23 cellular contexts compared by ENCODE assay signal in the genomic region with DNA sequence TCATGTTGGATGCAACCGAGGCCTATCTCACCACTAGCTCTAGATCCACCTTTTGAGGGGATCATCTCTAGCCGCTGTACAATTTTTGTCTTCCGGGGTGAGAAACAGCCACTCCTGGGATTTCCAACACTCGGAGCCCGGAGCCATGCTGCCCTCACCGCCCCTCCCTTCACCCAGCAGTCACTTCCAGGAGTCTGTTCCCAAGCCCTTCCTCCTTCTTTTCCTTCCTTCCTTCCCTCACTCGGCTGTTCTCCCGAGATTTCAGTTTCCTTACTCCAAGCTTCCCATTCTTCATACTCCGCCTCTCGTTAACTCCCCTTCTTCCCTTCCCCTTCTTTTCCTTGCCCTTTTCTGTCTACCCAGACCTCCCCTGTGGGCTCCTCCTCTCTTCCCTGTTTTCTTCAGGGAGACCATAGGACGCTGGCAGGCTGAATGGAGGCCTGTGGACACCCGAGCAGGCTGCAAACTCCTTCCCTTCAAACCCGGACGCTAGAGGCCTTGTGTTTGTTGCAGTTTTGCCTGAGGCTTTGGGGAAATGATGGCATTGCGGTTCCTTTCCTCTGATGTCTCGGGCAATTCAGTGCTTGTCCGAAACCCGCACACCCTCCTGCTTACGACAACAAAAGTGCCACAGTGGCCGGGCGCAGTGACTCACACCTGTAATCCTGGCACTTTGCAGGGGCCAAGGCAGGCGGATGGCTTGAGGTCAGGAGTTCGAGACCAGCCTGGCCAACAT.
"Had no signal": no experiment of that assay in that cellular context is flagged by ENCODE, and none has a peak within 500 bp of the region (broad histone marks: within the 10 kb centered on the region; RNA-seq: fewer than 3 reads in every experiment).

No MANE protein-coding gene starts in this region.

- H3K36me3 ChIP-seq: gastrocnemius medialis had no signal

- H3K4me1 ChIP-seq: gastrocnemius medialis had no signal

- H3K9me3 ChIP-seq: body of pancreas, gastrocnemius medialis, mucosa of descending colon, tibial artery had no signal

- H3K9me3 Mint-ChIP-seq: activated CD4-positive, alpha-beta T cell treated with anti-CD3 and anti-CD28 coated beads, Interleukin-2, amount 10 ng/mL, durations not matched to agents 7 days and 5 days; activated CD8-positive, alpha-beta T cell treated with anti-CD3 and anti-CD28 coated beads for 36 hours; activated naive CD4-positive, alpha-beta T cell treated with anti-CD3 and anti-CD28 coated beads, Interleukin-2, amount 50 U/mL, for 24 hours; activated T-helper 1 cell treated with anti-CD3 and anti-CD28 coated beads, Interleukin-12 subunit alpha, Interleukin-12 subunit beta, Interleukin-2, Interleukin-4 antibody, amounts not matched to agents 30 ng/mL and 10 ng/mL and 1 ng/mL, durations not matched to agents 14 hours and 24 hours and 36 hours; nephron progenitor cell; stimulated activated effector memory CD8-positive, alpha-beta T cell treated with anti-CD3 and anti-CD28 coated beads, Interleukin-12 subunit alpha, Interleukin-12 subunit beta, amount 100 ng/mL, for 72 hours; stimulated activated naive CD8-positive, alpha-beta T cell treated with anti-CD3 and anti-CD28 coated beads, Interleukin-15, amount 100 ng/mL, for 72 hours had no signal

- H3K36me3 Mint-ChIP-seq: stimulated activated effector memory CD8-positive, alpha-beta T cell treated with anti-CD3 and anti-CD28 coated beads, Interleukin-12 subunit alpha, Interleukin-12 subunit beta, amount 100 ng/mL, for 72 hours had no signal

- H3K4me3 ChIP-seq: body of pancreas, gastrocnemius medialis, mucosa of descending colon, tibial artery had no signal

- H3K27me3 ChIP-seq: body of pancreas, gastrocnemius medialis, tibial artery had no signal

- H3K27ac ChIP-seq: body of pancreas, gastrocnemius medialis, tibial artery had no signal

- H3K27me3 Mint-ChIP-seq: activated CD4-positive, alpha-beta T cell treated with anti-CD3 and anti-CD28 coated beads, Interleukin-2, amount 10 ng/mL, durations not matched to agents 7 days and 5 days; activated CD8-positive, alpha-beta T cell treated with anti-CD3 and anti-CD28 coated beads for 36 hours; activated naive CD4-positive, alpha-beta T cell treated with anti-CD3 and anti-CD28 coated beads, Interleukin-2, amount 50 U/mL, for 24 hours; stimulated activated naive CD8-positive, alpha-beta T cell treated with anti-CD3 and anti-CD28 coated beads, Interleukin-15, amount 100 ng/mL, for 72 hours had no signal

- H3K27ac Mint-ChIP-seq: activated CD4-positive, alpha-beta T cell treated with anti-CD3 and anti-CD28 coated beads, Interleukin-2, amount 10 ng/mL, durations not matched to agents 7 days and 5 days; activated CD8-positive, alpha-beta T cell treated with anti-CD3 and anti-CD28 coated beads for 36 hours; activated naive CD4-positive, alpha-beta T cell treated with anti-CD3 and anti-CD28 coated beads, Interleukin-2, amount 50 U/mL, for 24 hours; nephron progenitor cell; stimulated activated effector memory CD8-positive, alpha-beta T cell treated with anti-CD3 and anti-CD28 coated beads, Interleukin-12 subunit alpha, Interleukin-12 subunit beta, amount 100 ng/mL, for 72 hours; stimulated activated naive CD8-positive, alpha-beta T cell treated with anti-CD3 and anti-CD28 coated beads, Interleukin-15, amount 100 ng/mL, for 72 hours had no signal

- H3K4me1 Mint-ChIP-seq: activated CD4-positive, alpha-beta T cell treated with anti-CD3 and anti-CD28 coated beads, Interleukin-2, amount 10 ng/mL, durations not matched to agents 7 days and 5 days had no signal

- ATAC-seq: activated CD4-positive, CD25-positive, alpha-beta regulatory T cell treated with anti-CD3 and anti-CD28 coated beads, Interleukin-2, amount 50 U/mL, for 24 hours; activated CD8-positive, alpha-beta T cell treated with anti-CD3 and anti-CD28 coated beads for 36 hours; body of pancreas; gastrocnemius medialis; stimulated activated effector memory CD8-positive, alpha-beta T cell treated with anti-CD3 and anti-CD28 coated beads, Interleukin-12 subunit alpha, Interleukin-12 subunit beta, amount 100 ng/mL, for 72 hours; stimulated activated naive CD8-positive, alpha-beta T cell treated with anti-CD3 and anti-CD28 coated beads, Interleukin-15, amount 100 ng/mL, for 72 hours had no signal

- DNase-seq: activated CD4-positive, alpha-beta T cell treated with anti-CD3 and anti-CD28 coated beads, Interleukin-2, amount 10 ng/mL, durations not matched to agents 7 days and 5 days; activated CD8-positive, alpha-beta T cell treated with anti-CD3 and anti-CD28 coated beads for 36 hours; activated gamma-delta T cell treated with Interleukin-2 at 50 U/mL for 16 hours; anterior cingulate cortex; body of pancreas; central memory CD4-positive, alpha-beta T cell; effector memory CD4-positive, alpha-beta T cell; gastrocnemius medialis; hippocampal formation; mesenchymal stem cell; mucosa of descending colon; occipital lobe; posterior cingulate gyrus; small intestine; stimulated activated CD4-positive, alpha-beta T cell treated with anti-CD3 and anti-CD28 coated beads, Interleukin-2, amount 100 ng/mL, for 24 hours; stimulated activated naive CD8-positive, alpha-beta T cell treated with anti-CD3 and anti-CD28 coated beads, Interleukin-15, amount 100 ng/mL, for 72 hours; T-helper 2 cell; tibial artery had no signal

- H3K4me3 Mint-ChIP-seq: activated CD4-positive, alpha-beta T cell treated with anti-CD3 and anti-CD28 coated beads, Interleukin-2, amount 10 ng/mL, durations not matched to agents 7 days and 5 days; activated CD8-positive, alpha-beta T cell treated with anti-CD3 and anti-CD28 coated beads for 36 hours; activated naive CD4-positive, alpha-beta T cell treated with anti-CD3 and anti-CD28 coated beads, Interleukin-2, amount 50 U/mL, for 24 hours; activated T-helper 1 cell treated with anti-CD3 and anti-CD28 coated beads, Interleukin-12 subunit alpha, Interleukin-12 subunit beta, Interleukin-2, Interleukin-4 antibody, amounts not matched to agents 30 ng/mL and 10 ng/mL and 1 ng/mL, durations not matched to agents 14 hours and 24 hours and 36 hours; stimulated activated effector memory CD8-positive, alpha-beta T cell treated with anti-CD3 and anti-CD28 coated beads, Interleukin-12 subunit alpha, Interleukin-12 subunit beta, amount 100 ng/mL, for 72 hours; stimulated activated naive CD8-positive, alpha-beta T cell treated with anti-CD3 and anti-CD28 coated beads, Interleukin-15, amount 100 ng/mL, for 72 hours had no signal
